Comparison of ENCODE assay signal across 16 cellular contexts in the genomic region with DNA sequence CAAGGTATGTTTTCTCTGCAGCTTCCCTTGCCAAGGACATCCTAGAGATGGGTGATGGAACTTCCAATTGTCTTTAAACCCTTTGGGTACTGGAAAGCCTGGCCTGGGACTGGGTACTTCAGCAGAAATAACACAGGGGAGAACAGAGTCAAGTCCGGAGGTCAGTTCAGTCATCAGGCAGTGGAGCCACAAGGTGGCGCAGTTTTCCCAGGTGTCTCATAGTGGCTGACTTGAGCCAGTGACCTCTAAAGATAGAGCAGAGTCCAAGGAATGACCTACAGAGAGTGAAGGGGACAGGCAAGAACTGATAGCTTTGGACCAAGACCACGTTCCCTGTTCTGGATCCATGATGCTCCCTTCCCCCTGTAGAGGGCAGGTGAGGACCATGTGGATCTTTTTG. TPM values are rescaled to one million over a fixed set of nuclear protein-coding genes. Genes with fewer than 3 reads are reported as not detected.
DNase-seq lines count a peak whose midpoint lies in the region; ATAC-seq and TF ChIP-seq lines count a peak whose summit lies in the region.
"Not testable (repeated sequence)": the region's sequence is repeated elsewhere in the genome, so short reads cannot be mapped to it uniquely, and the experiment has no call there.
"Had no signal": no experiment of that assay in that cellular context is flagged by ENCODE, and none has a peak within 500 bp of the region (broad histone marks: within the 10 kb centered on the region; RNA-seq: fewer than 3 reads in every experiment).

No MANE protein-coding gene starts in this region.

- H3K27me3 ChIP-seq in DND-41 (ENCODE audit: insufficient read depth, low read length, poor library complexity), result not testable (repeated sequence)

- H2AFZ ChIP-seq in DND-41 (ENCODE audit: low read depth, low read length), result not testable (repeated sequence)

- not testable (repeated sequence) for DNase-seq in DND-41; GM13977 (ENCODE audit: low spot score); RWPE1 (ENCODE audit: low spot score)
- DNase-seq in M059J (ENCODE audit: low read depth) (peak; percentile 29), choroid plexus epithelial cell (ENCODE audit: low read depth) (peak; percentile 18), kidney tubule cell (ENCODE audit: low spot score) (peak; percentile 15)
- peak; percentile 37 for DNase-seq in activated CD8-positive, alpha-beta T cell treated with anti-CD3 and anti-CD28 coated beads for 36 hours

- not testable (repeated sequence) for H3K27ac ChIP-seq in DND-41 (ENCODE audit: low read length); RWPE1

- not testable (repeated sequence) for H3K36me3 ChIP-seq in DND-41 (ENCODE audit: insufficient read depth, low read length)

- not testable (repeated sequence) for H3K4me1 ChIP-seq in DND-41 (ENCODE audit: insufficient read depth, low read length)

- not testable (repeated sequence) for H3K27ac Mint-ChIP-seq in activated CD8-positive, alpha-beta T cell treated with anti-CD3 and anti-CD28 coated beads for 36 hours

- intact Hi-C loops in activated CD8-positive, alpha-beta T cell treated with anti-CD3 and anti-CD28 coated beads for 36 hours (cut with micrococcal nuclease), result not testable (repeated sequence)

- in situ Hi-C loops in GM13977 (cut with MboI; ENCODE audit: low pct_unique_long_range_greater_than_20kb, low sequenced_read_pairs, unreplicated experiment), result not testable (repeated sequence)

- TF ChIP-seq CTCF in DND-41 (IDR thresholded peaks at IDR 0.05; ENCODE audit: borderline replicate concordance, extremely low read depth, low read length, poor library complexity, severe bottlenecking) (peak; percentile 26), GM13977 (IDR thresholded peaks at IDR 0.05; ENCODE audit: extremely low read depth, insufficient read depth, missing control alignments) (peak; percentile 36), RWPE1 (conservative IDR thresholded peaks at IDR 0.05; ENCODE audit: low read depth) (peak; percentile 32), choroid plexus epithelial cell (conservative IDR thresholded peaks at IDR 0.05; ENCODE audit: low read depth, low read length) (peak; percentile 45)
- TF ChIP-seq CTCF in activated CD8-positive, alpha-beta T cell treated with anti-CD3 and anti-CD28 coated beads for 36 hours (IDR thresholded peaks at IDR 0.05), result peak; percentile 17

- ATAC-seq in DND-41 (ENCODE audit: insufficient read depth, low read depth); activated CD8-positive, alpha-beta T cell treated with anti-CD3 and anti-CD28 coated beads for 36 hours: not testable (repeated sequence)

- H3K4me3 ChIP-seq in DND-41 (ENCODE audit: low read depth in 1 of 2, low read length in 2 of 2); choroid plexus epithelial cell (ENCODE audit: low read depth, low read length): not testable (repeated sequence)

- not testable (repeated sequence) for H3K36me3 Mint-ChIP-seq in activated CD8-positive, alpha-beta T cell treated with anti-CD3 and anti-CD28 coated beads for 36 hours (ENCODE audit: low read depth)

- not testable (repeated sequence) for H3K9ac ChIP-seq in DND-41 (ENCODE audit: low read depth, low read length)

- not testable (repeated sequence) for H3K4me2 ChIP-seq in DND-41 (ENCODE audit: insufficient read depth, low read length)

- CTCF ChIA-PET in RWPE1 (lab: Yijun Ruan, JAX), result interaction anchor here (0.6 kb wide), 1 partner anchor 16 kb away, joined by 3 read pairs; no protein-coding TSS in a partner anchor
- CTCF ChIA-PET in activated CD8-positive, alpha-beta T cell treated with anti-CD3 and anti-CD28 coated beads for 36 hours (lab: Charles Lee), result not testable (repeated sequence)

- POLR2A ChIA-PET in RWPE1 (lab: Yijun Ruan, JAX; ENCODE audit: low non-redundant PET); activated CD8-positive, alpha-beta T cell treated with anti-CD3 and anti-CD28 coated beads for 36 hours (lab: Charles Lee): not testable (repeated sequence)

- H3K9me3 ChIP-seq in DND-41 (ENCODE audit: insufficient read depth, low read length, severe bottlenecking), result not testable (repeated sequence)

- not testable (repeated sequence) for H3K4me1 Mint-ChIP-seq in activated CD8-positive, alpha-beta T cell treated with anti-CD3 and anti-CD28 coated beads for 36 hours (ENCODE audit: low read depth)

- not testable (repeated sequence) for H3K4me3 Mint-ChIP-seq in activated CD8-positive, alpha-beta T cell treated with anti-CD3 and anti-CD28 coated beads for 36 hours

- not testable (repeated sequence) for H3K79me2 ChIP-seq in DND-41 (ENCODE audit: insufficient read depth, low read length)

- H4K20me1 ChIP-seq in DND-41 (ENCODE audit: insufficient read depth, low read length), result not testable (repeated sequence)

- not testable (repeated sequence) for H3K9me3 Mint-ChIP-seq in activated CD8-positive, alpha-beta T cell treated with anti-CD3 and anti-CD28 coated beads for 36 hours

- not testable (repeated sequence) for H3K27me3 Mint-ChIP-seq in activated CD8-positive, alpha-beta T cell treated with anti-CD3 and anti-CD28 coated beads for 36 hours

RNA-seq across cellular contexts. Expression of a gene that starts 6.8 kb away (rescaled TPM):
- 1.9 TPM in 1 of 2 replicates, not detected in the other for total RNA-seq in M059J (2014; rRNA removed; shearing (Covaris generic))
- not detected for total RNA-seq in activated CD8-positive, alpha-beta T cell treated with anti-CD3 and anti-CD28 coated beads for 36 hours
- total RNA-seq: activated T-helper 2 cell treated with anti-CD3 and anti-CD28 coated beads, Interferon-gamma antibody, Interleukin-2, Interleukin-4, amounts not matched to agents 10 μg/mL and 5 μg/mL and 100 μg/mL, durations not matched to agents 14 hours and 24 hours and 36 hours; CD4-positive, alpha-beta T cell; esophagus muscularis mucosa; left lung; posterior vena cava; SJSA1; stomach; T-helper 2 cell treated with Interferon-gamma antibody and Interleukin-4, amounts not matched to agents 100 ng/mL and 5 ng/mL, for 36 hours; upper lobe of left lung had no signal

RNA-seq across cellular contexts. Expression of a gene that starts 18.4 kb away (rescaled TPM):
- 0.64 and 0.84 TPM in 2 replicates for total RNA-seq in M059J (2014; rRNA removed; shearing (Covaris generic))
- total RNA-seq in activated CD8-positive, alpha-beta T cell treated with anti-CD3 and anti-CD28 coated beads for 36 hours, result not detected
- total RNA-seq: activated T-helper 2 cell treated with anti-CD3 and anti-CD28 coated beads, Interferon-gamma antibody, Interleukin-2, Interleukin-4, amounts not matched to agents 10 μg/mL and 5 μg/mL and 100 μg/mL, durations not matched to agents 14 hours and 24 hours and 36 hours; CD4-positive, alpha-beta T cell; esophagus muscularis mucosa; left lung; posterior vena cava; SJSA1; stomach; T-helper 2 cell treated with Interferon-gamma antibody and Interleukin-4, amounts not matched to agents 100 ng/mL and 5 ng/mL, for 36 hours; upper lobe of left lung had no signal
